ENCODE assay signal across 11 cellular contexts in the genomic region with DNA sequence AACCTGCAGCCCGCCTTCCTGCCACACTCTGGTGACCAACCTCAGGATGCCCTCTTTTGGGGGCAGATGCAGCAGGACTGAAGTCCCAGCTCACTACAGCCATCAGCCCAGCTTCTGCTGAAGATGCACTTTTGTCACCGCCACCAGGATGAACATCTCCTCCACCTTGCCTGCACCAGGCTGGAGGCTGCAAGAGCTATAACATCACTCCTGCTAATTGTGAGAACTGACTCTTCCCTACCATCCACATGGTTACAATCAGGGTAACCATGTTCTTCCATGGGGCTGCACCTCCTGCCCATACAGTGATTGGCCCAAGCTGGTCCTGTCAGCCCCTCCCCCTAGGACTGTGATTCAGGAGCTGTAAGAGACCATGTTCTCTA. TPM values are rescaled to one million over a fixed set of nuclear protein-coding genes. Genes with fewer than 3 reads are reported as not detected.
A peak's percentile ranks its signal among the peaks of the same experiment; 100 is the strongest.
DNase-seq lines count a peak whose midpoint lies in the region; ATAC-seq and TF ChIP-seq lines count a peak whose summit lies in the region.
"Had no signal": no experiment of that assay in that cellular context is flagged by ENCODE, and none has a peak within 500 bp of the region (broad histone marks: within the 10 kb centered on the region; RNA-seq: fewer than 3 reads in every experiment).

No MANE protein-coding gene starts in this region.

- WGBS in psoas muscle, 3 donors, result 89 to 98% (median 94%) methylated on average over 2 of the region's 2 CpGs

- H3K27me3 ChIP-seq in psoas muscle (ENCODE audit: insufficient read depth in 3 of 3, low read length in 2 of 3), result no peaks in the 10 kb centered on the region

- H3K27ac ChIP-seq in coronary artery (peak overlapping the region; percentile 88 to 95), psoas muscle (peak overlapping the region; percentile 77)

- H3K4me3 ChIP-seq in NB4 (ENCODE audit: low read depth, low read length) (no peak overlapping the region), coronary artery (no peak overlapping the region), psoas muscle (no peak overlapping the region)

- no peak for TF ChIP-seq CTCF in NB4 (IDR thresholded peaks at IDR 0.05; ENCODE audit: low read depth, low read length)
- no peak for TF ChIP-seq CTCF in coronary artery (IDR thresholded peaks at IDR 0.05)
- TF ChIP-seq CTCF in psoas muscle (IDR thresholded peaks at IDR 0.05), result no peak

- TF ChIP-seq POLR2A in NB4 (IDR thresholded peaks at IDR 0.05; ENCODE audit: extremely low read depth, insufficient read length) (no peak), erythroblast (IDR thresholded peaks at IDR 0.05; ENCODE audit: low read length) (no peak)

- intact Hi-C loops in psoas muscle (cut with DNase I), result loop anchor here (5.0 kb wide), 3 partner anchors 202 to 262 kb away; a partner anchor contains a TSS

- DNase-seq in NCI-H2196 (lab: John Stamatoyannopoulos, UW; ENCODE audit: unreplicated experiment), result peak; percentile 24
- no peak for DNase-seq in NCI-H2196 treated with DMSO at 0.1 percent for 48 hours (lab: John Stamatoyannopoulos, UW; ENCODE audit: unreplicated experiment)
- peak; percentile 29 for DNase-seq in NB4 (ENCODE audit: low read depth)
- no peak for DNase-seq in coronary artery (ENCODE audit: low spot score)
- DNase-seq in psoas muscle, result no peak
- no peak for DNase-seq in erythroblast (lab: John Stamatoyannopoulos, UW)
- no peak for DNase-seq in NCI-H1417 treated with DMSO at 0.1 percent for 48 hours (lab: John Stamatoyannopoulos, UW)
- DNase-seq in COLO668 (lab: John Stamatoyannopoulos, UW; ENCODE audit: unreplicated experiment), result no peak
- DNase-seq: KBM-7 had no signal

- H3K36me3 ChIP-seq in psoas muscle (ENCODE audit: insufficient read depth in 1 of 2, low read depth in 1 of 2), result peaks cover 0 to 31% of the 10 kb centered on the region in 2 donors

- ATAC-seq in psoas muscle, result no peak
- ATAC-seq: sciatic nerve had no signal

- no peaks in the 10 kb centered on the region for H3K9me3 ChIP-seq in psoas muscle

- H3K4me1 ChIP-seq in psoas muscle, result peaks cover 36% of the 10 kb centered on the region

RNA-seq across cellular contexts. Expression of a gene that starts 2.0 kb away (rescaled TPM):
- total RNA-seq in psoas muscle, result under 1 TPM in 3 of 4 donors, not detected in 1; 0.27 to 0.42 (median 0.37) TPM
- polyA plus RNA-seq in psoas muscle, result under 1 TPM; 0.04 to 0.74 (median 0.42) TPM

RNA-seq across cellular contexts. Expression of a gene that starts 2.6 kb away (rescaled TPM):
- not detected for total RNA-seq in psoas muscle
- under 1 TPM in 2 of 3 donors, not detected in 1; 0.05 to 0.08 TPM for polyA plus RNA-seq in psoas muscle
- total RNA-seq: kidney epithelial cell, sciatic nerve had no signal

RNA-seq across cellular contexts. Expression of a gene that starts 9.5 kb away (rescaled TPM):
- total RNA-seq in psoas muscle, result 10 to 100 TPM; 57.9 to 98.0 (median 77.3) TPM
- 10 to 100 TPM; 37.8 to 72.0 (median 63.7) TPM for polyA plus RNA-seq in psoas muscle

RNA-seq across cellular contexts. Expression of a gene that starts 21.4 kb away (rescaled TPM):
- total RNA-seq in psoas muscle, result 1 to 10 TPM in 2 of 4 donors, under 1 TPM in 2; 0.73 to 1.3 (median 0.94) TPM
- polyA plus RNA-seq in psoas muscle, result 1 to 10 TPM in 1 of 3 donors, under 1 TPM in 2; 0.79 to 6.5 (median 0.84) TPM

RNA-seq across cellular contexts. Expression of a gene that starts 55.4 kb away (rescaled TPM):
- 10 to 100 TPM in 1 of 4 donors, 1 to 10 TPM in 3; 4.2 to 10.6 (median 5.1) TPM for total RNA-seq in psoas muscle
- 1 to 10 TPM; 1.9 to 6.0 (median 3.4) TPM for polyA plus RNA-seq in psoas muscle

Comparison
In these comparisons a context has a peak if more than half of its experiments do, and no peak if none do; other contexts are left out.
1. DNase-seq: peak in NCI-H2196 (single experiment) and NB4 (single experiment); none in NCI-H2196 treated with DMSO at 0.1 percent for 48 hours (single experiment), coronary artery (single experiment), psoas muscle (0 of 2), erythroblast (0 of 2), NCI-H1417 treated with DMSO at 0.1 percent for 48 hours (single experiment) and COLO668 (single experiment).